1 cellular context compared by ENCODE assay signal in the genomic region with DNA sequence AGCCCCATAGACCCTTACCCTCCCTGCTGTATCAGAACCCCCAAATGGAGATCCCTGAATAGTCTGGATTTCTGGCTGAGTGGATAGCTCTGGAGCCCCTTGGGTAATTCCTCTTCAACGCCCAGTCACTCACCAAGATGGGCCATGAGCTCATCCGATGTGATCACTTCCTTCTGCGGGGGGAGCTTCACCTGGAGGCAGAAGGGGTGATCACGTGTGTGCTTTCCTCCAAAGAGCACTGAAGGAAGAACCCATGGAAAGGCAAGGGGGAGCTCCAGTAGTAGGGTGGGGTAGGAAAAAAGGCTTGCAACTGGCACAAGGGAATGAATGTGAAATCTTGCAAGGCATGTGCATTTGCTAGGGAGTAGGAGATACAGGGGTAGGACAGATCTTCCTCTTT.
A peak's percentile ranks its signal among the peaks of the same experiment; 100 is the strongest.
TF ChIP-seq lines count a peak whose summit lies in the region.

No MANE protein-coding gene starts in this region.

TF ChIP-seq in K562, 482 proteins besides CTCF, POLR2A, EP300 and RAD21 (continues in another document):
- TF ChIP-seq NFXL1 (CRISPR knock-in tag; IDR thresholded peaks at IDR 0.05) (no peak), MAFF (IDR thresholded peaks at IDR 0.05; ENCODE audit: low read length) (no peak), MYC (IDR thresholded peaks at IDR 0.05; ENCODE audit: low read depth, low read length) (peak; percentile 27; the same call in 1 of the 2 replicates), MYC (CRISPR knock-in tag; IDR thresholded peaks at IDR 0.05; ENCODE audit: borderline replicate concordance, low read depth) (no peak), ZNF175 (CRISPR knock-in tag; IDR thresholded peaks at IDR 0.05; ENCODE audit: low read depth) (peak; percentile 38; the same call in 1 of the 2 replicates), JUN (IDR thresholded peaks at IDR 0.05; ENCODE audit: borderline replicate concordance, low read depth, low read length) (peak; percentile 97), JUN (CRISPR knock-in tag; IDR thresholded peaks at IDR 0.05; ENCODE audit: borderline replicate concordance) (no peak), HCFC1 (IDR thresholded peaks at IDR 0.05; ENCODE audit: low read depth, low read length) (no peak), ELF1 (tag; IDR thresholded peaks at IDR 0.05) (no peak), TCFL5 (CRISPR knock-in tag; conservative IDR thresholded peaks at IDR 0.05) (no peak), ZNF384 (IDR thresholded peaks at IDR 0.05; ENCODE audit: low read depth, low read length) (peak; percentile 46; the same call in 1 of the 2 replicates), JUND (IDR thresholded peaks at IDR 0.05; ENCODE audit: borderline replicate concordance, low read depth, low read length) (peak; percentile 90), JUND (tag; IDR thresholded peaks at IDR 0.05; ENCODE audit: borderline replicate concordance, low read depth, low read length) (peak; percentile 83; the same call in 2 of the 3 replicates), TAF9B (IDR thresholded peaks at IDR 0.05; ENCODE audit: partially characterized antibody) (no peak), EGR1 (conservative IDR thresholded peaks at IDR 0.05) (0 out of 2 replicates have a peak, but pooled peaks have one; percentile 3), EHMT2 (IDR thresholded peaks at IDR 0.05) (no peak), SPI1 (IDR thresholded peaks at IDR 0.05; ENCODE audit: borderline replicate concordance, low read depth, low read length) (0 out of 2 replicates have a peak, but pooled peaks have one; percentile 45), ZNF644 (tag; IDR thresholded peaks at IDR 0.05; ENCODE audit: low read depth) (no peak), SAFB (IDR thresholded peaks at IDR 0.05; ENCODE audit: borderline replicate concordance, low read depth, low read length) (no peak), KDM4B (IDR thresholded peaks at IDR 0.05; ENCODE audit: borderline replicate concordance in 2 of 2, low read depth in 1 of 2) (no peak; a peak in 1 of 4 replicates), ZNF830 (CRISPR knock-in tag; IDR thresholded peaks at IDR 0.05) (no peak), L3MBTL2 (IDR thresholded peaks at IDR 0.05) (peak; percentile 37; the same call in 1 of the 2 replicates), DIDO1 (tag; IDR thresholded peaks at IDR 0.05; ENCODE audit: low read depth) (no peak), MECOM (CRISPR knock-in tag; IDR thresholded peaks at IDR 0.05) (peak; percentile 67; the same call in 1 of the 2 replicates), BRCA1 (IDR thresholded peaks at IDR 0.05) (no peak), BRCA1 (CRISPR knock-in tag; IDR thresholded peaks at IDR 0.05) (no peak), TOE1 (IDR thresholded peaks at IDR 0.05; ENCODE audit: borderline replicate concordance) (peak; percentile 80), TOE1 (CRISPR knock-in tag; IDR thresholded peaks at IDR 0.05; ENCODE audit: borderline replicate concordance, low read depth) (no peak)
- TF ChIP-seq, protein P1, sequence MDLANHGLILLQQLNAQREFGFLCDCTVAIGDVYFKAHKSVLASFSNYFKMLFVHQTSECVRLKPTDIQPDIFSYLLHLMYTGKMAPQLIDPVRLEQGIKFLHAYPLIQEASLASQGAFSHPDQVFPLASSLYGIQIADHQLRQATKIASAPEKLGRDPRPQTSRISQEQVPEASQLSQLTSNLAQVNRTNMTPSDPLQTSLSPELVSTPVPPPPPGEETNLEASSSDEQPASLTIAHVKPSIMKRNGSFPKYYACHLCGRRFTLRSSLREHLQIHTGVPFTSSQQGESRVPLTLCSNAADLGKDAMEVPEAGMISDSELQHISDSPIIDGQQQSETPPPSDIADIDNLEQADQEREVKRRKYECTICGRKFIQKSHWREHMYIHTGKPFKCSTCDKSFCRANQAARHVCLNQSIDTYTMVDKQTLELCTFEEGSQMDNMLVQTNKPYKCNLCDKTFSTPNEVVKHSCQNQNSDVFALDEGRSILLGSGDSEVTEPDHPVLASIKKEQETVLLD (IDR thresholded peaks at IDR 0.05), result peak; percentile 40; the same call in 1 of the 2 replicates
- TF ChIP-seq, protein P2, sequence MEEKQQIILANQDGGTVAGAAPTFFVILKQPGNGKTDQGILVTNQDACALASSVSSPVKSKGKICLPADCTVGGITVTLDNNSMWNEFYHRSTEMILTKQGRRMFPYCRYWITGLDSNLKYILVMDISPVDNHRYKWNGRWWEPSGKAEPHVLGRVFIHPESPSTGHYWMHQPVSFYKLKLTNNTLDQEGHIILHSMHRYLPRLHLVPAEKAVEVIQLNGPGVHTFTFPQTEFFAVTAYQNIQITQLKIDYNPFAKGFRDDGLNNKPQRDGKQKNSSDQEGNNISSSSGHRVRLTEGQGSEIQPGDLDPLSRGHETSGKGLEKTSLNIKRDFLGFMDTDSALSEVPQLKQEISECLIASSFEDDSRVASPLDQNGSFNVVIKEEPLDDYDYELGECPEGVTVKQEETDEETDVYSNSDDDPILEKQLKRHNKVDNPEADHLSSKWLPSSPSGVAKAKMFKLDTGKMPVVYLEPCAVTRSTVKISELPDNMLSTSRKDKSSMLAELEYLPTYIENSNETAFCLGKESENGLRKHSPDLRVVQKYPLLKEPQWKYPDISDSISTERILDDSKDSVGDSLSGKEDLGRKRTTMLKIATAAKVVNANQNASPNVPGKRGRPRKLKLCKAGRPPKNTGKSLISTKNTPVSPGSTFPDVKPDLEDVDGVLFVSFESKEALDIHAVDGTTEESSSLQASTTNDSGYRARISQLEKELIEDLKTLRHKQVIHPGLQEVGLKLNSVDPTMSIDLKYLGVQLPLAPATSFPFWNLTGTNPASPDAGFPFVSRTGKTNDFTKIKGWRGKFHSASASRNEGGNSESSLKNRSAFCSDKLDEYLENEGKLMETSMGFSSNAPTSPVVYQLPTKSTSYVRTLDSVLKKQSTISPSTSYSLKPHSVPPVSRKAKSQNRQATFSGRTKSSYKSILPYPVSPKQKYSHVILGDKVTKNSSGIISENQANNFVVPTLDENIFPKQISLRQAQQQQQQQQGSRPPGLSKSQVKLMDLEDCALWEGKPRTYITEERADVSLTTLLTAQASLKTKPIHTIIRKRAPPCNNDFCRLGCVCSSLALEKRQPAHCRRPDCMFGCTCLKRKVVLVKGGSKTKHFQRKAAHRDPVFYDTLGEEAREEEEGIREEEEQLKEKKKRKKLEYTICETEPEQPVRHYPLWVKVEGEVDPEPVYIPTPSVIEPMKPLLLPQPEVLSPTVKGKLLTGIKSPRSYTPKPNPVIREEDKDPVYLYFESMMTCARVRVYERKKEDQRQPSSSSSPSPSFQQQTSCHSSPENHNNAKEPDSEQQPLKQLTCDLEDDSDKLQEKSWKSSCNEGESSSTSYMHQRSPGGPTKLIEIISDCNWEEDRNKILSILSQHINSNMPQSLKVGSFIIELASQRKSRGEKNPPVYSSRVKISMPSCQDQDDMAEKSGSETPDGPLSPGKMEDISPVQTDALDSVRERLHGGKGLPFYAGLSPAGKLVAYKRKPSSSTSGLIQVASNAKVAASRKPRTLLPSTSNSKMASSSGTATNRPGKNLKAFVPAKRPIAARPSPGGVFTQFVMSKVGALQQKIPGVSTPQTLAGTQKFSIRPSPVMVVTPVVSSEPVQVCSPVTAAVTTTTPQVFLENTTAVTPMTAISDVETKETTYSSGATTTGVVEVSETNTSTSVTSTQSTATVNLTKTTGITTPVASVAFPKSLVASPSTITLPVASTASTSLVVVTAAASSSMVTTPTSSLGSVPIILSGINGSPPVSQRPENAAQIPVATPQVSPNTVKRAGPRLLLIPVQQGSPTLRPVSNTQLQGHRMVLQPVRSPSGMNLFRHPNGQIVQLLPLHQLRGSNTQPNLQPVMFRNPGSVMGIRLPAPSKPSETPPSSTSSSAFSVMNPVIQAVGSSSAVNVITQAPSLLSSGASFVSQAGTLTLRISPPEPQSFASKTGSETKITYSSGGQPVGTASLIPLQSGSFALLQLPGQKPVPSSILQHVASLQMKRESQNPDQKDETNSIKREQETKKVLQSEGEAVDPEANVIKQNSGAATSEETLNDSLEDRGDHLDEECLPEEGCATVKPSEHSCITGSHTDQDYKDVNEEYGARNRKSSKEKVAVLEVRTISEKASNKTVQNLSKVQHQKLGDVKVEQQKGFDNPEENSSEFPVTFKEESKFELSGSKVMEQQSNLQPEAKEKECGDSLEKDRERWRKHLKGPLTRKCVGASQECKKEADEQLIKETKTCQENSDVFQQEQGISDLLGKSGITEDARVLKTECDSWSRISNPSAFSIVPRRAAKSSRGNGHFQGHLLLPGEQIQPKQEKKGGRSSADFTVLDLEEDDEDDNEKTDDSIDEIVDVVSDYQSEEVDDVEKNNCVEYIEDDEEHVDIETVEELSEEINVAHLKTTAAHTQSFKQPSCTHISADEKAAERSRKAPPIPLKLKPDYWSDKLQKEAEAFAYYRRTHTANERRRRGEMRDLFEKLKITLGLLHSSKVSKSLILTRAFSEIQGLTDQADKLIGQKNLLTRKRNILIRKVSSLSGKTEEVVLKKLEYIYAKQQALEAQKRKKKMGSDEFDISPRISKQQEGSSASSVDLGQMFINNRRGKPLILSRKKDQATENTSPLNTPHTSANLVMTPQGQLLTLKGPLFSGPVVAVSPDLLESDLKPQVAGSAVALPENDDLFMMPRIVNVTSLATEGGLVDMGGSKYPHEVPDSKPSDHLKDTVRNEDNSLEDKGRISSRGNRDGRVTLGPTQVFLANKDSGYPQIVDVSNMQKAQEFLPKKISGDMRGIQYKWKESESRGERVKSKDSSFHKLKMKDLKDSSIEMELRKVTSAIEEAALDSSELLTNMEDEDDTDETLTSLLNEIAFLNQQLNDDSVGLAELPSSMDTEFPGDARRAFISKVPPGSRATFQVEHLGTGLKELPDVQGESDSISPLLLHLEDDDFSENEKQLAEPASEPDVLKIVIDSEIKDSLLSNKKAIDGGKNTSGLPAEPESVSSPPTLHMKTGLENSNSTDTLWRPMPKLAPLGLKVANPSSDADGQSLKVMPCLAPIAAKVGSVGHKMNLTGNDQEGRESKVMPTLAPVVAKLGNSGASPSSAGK (IDR thresholded peaks at IDR 0.05), result 0 out of 2 replicates have a peak, but pooled peaks have one; percentile 25
- TF ChIP-seq, protein P3, sequence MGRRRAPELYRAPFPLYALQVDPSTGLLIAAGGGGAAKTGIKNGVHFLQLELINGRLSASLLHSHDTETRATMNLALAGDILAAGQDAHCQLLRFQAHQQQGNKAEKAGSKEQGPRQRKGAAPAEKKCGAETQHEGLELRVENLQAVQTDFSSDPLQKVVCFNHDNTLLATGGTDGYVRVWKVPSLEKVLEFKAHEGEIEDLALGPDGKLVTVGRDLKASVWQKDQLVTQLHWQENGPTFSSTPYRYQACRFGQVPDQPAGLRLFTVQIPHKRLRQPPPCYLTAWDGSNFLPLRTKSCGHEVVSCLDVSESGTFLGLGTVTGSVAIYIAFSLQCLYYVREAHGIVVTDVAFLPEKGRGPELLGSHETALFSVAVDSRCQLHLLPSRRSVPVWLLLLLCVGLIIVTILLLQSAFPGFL (CRISPR knock-in tag; IDR thresholded peaks at IDR 0.05), result no peak
- TF ChIP-seq, protein P4, sequence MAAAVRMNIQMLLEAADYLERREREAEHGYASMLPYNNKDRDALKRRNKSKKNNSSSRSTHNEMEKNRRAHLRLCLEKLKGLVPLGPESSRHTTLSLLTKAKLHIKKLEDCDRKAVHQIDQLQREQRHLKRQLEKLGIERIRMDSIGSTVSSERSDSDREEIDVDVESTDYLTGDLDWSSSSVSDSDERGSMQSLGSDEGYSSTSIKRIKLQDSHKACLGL (CRISPR knock-in tag; IDR thresholded peaks at IDR 0.05; ENCODE audit: borderline replicate concordance, poor library complexity, severe bottlenecking), result no peak
- TF ChIP-seq, protein P5, sequence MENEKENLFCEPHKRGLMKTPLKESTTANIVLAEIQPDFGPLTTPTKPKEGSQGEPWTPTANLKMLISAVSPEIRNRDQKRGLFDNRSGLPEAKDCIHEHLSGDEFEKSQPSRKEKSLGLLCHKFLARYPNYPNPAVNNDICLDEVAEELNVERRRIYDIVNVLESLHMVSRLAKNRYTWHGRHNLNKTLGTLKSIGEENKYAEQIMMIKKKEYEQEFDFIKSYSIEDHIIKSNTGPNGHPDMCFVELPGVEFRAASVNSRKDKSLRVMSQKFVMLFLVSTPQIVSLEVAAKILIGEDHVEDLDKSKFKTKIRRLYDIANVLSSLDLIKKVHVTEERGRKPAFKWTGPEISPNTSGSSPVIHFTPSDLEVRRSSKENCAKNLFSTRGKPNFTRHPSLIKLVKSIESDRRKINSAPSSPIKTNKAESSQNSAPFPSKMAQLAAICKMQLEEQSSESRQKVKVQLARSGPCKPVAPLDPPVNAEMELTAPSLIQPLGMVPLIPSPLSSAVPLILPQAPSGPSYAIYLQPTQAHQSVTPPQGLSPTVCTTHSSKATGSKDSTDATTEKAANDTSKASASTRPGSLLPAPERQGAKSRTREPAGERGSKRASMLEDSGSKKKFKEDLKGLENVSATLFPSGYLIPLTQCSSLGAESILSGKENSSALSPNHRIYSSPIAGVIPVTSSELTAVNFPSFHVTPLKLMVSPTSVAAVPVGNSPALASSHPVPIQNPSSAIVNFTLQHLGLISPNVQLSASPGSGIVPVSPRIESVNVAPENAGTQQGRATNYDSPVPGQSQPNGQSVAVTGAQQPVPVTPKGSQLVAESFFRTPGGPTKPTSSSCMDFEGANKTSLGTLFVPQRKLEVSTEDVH (IDR thresholded peaks at IDR 0.05; ENCODE audit: low read depth, partially characterized antibody), result peak; percentile 30
- TF ChIP-seq, protein P6, sequence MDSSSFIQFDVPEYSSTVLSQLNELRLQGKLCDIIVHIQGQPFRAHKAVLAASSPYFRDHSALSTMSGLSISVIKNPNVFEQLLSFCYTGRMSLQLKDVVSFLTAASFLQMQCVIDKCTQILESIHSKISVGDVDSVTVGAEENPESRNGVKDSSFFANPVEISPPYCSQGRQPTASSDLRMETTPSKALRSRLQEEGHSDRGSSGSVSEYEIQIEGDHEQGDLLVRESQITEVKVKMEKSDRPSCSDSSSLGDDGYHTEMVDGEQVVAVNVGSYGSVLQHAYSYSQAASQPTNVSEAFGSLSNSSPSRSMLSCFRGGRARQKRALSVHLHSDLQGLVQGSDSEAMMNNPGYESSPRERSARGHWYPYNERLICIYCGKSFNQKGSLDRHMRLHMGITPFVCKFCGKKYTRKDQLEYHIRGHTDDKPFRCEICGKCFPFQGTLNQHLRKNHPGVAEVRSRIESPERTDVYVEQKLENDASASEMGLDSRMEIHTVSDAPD (CRISPR knock-in tag; IDR thresholded peaks at IDR 0.05), result no peak
- TF ChIP-seq, protein P7, sequence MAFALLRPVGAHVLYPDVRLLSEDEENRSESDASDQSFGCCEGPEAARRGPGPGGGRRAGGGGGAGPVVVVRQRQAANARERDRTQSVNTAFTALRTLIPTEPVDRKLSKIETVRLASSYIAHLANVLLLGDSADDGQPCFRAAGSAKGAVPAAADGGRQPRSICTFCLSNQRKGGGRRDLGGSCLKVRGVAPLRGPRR (CRISPR knock-in tag; IDR thresholded peaks at IDR 0.05), result no peak
